ENCODE assay signal across 1 cellular context in the genomic region with DNA sequence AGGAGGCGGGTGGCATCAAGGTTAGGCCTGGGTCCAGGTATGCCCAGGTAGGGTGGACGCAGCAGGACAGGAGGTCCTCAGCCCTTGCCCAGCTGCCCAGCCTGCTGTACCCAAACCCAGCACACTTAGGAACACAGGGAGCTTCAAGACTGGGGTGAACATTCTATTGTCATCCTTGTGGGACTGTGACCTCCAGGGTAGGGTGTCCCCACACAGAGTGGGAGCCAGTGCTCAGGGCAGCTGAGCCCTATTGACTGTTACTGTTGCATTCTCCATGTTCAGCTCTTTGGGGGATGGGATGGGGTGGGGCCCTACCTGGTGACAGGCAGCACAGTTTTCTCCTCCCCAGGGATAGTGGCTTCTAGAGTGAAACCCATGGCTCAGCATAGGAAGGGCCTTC.
TF ChIP-seq lines count a peak whose summit lies in the region.

No MANE protein-coding gene starts in this region.

TF ChIP-seq in IMR-90, 13 proteins besides CTCF, POLR2A, EP300 and RAD21 (continued from another document):
- TF ChIP-seq MAFK (IDR thresholded peaks at IDR 0.05; ENCODE audit: low read depth, low read length): no peak
